ENCODE assay signal across 18 cellular contexts in the genomic region with DNA sequence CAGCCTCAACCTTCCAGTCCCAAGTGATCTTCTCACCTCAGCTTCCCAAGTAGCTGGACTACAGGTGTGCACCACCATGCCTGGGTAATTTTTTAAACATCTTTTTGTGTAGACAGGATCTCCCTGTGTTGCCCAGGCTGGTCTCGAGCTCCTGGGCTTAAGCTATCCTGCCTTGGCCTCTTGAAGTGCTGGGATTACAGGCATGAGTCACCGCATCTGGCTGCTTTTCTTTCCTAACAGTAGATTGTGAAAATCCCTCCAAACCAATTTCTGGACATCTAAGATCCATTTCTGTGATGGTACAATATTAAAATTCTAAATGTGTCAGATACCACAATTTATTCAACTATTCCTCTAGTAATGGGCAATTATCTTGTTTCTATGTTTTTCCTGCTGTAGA. TPM values are rescaled to one million over a fixed set of nuclear protein-coding genes. Genes with fewer than 3 reads are reported as not detected.
DNase-seq lines count a peak whose midpoint lies in the region; ATAC-seq and TF ChIP-seq lines count a peak whose summit lies in the region.
"Had no signal": no experiment of that assay in that cellular context is flagged by ENCODE, and none has a peak within 500 bp of the region (broad histone marks: within the 10 kb centered on the region; RNA-seq: fewer than 3 reads in every experiment).

No MANE protein-coding gene starts in this region.

- H3K27me3 Mint-ChIP-seq in activated naive CD8-positive, alpha-beta T cell: no peaks in the 10 kb centered on the region
- no peaks in the 10 kb centered on the region for H3K27me3 Mint-ChIP-seq in activated naive CD8-positive, alpha-beta T cell treated with anti-CD3 and anti-CD28 coated beads, Interleukin-2, amount 50 U/mL, for 24 hours
- no peaks in the 10 kb centered on the region for H3K27me3 Mint-ChIP-seq in activated CD8-positive, alpha-beta T cell treated with anti-CD3 and anti-CD28 coated beads, Interleukin-2, amount 10 ng/mL, durations not matched to agents 7 days and 5 days (ENCODE audit: low read depth)
- no peaks in the 10 kb centered on the region for H3K27me3 Mint-ChIP-seq in stimulated activated naive B cell treated with anti-CD40 and anti-IgM and Interleukin-4, amounts not matched to agents 10 μg/mL and 1 μg/mL and 100 μg/mL, for 72 hours
- H3K27me3 Mint-ChIP-seq: type B pancreatic cell had no signal

- no peaks in the 10 kb centered on the region for H3K9me3 Mint-ChIP-seq in activated naive CD8-positive, alpha-beta T cell (ENCODE audit: low read depth)
- H3K9me3 Mint-ChIP-seq in activated naive CD8-positive, alpha-beta T cell treated with anti-CD3 and anti-CD28 coated beads, Interleukin-2, amount 50 U/mL, for 24 hours: no peaks in the 10 kb centered on the region
- no peaks in the 10 kb centered on the region for H3K9me3 Mint-ChIP-seq in activated CD8-positive, alpha-beta T cell treated with anti-CD3 and anti-CD28 coated beads, Interleukin-2, amount 10 ng/mL, durations not matched to agents 7 days and 5 days (ENCODE audit: insufficient read depth)
- peaks cover 0 to 1% of the 10 kb centered on the region in 2 donors for H3K9me3 Mint-ChIP-seq in stimulated activated naive B cell treated with anti-CD40 and anti-IgM and Interleukin-4, amounts not matched to agents 10 μg/mL and 1 μg/mL and 100 μg/mL, for 72 hours
- H3K9me3 Mint-ChIP-seq: type B pancreatic cell had no signal

- H3K36me3 Mint-ChIP-seq in activated naive CD8-positive, alpha-beta T cell: peaks cover 13% of the 10 kb centered on the region
- H3K36me3 Mint-ChIP-seq in activated naive CD8-positive, alpha-beta T cell treated with anti-CD3 and anti-CD28 coated beads, Interleukin-2, amount 50 U/mL, for 24 hours (ENCODE audit: low read depth): peaks cover 28% of the 10 kb centered on the region
- peaks cover 27% of the 10 kb centered on the region for H3K36me3 Mint-ChIP-seq in activated CD8-positive, alpha-beta T cell treated with anti-CD3 and anti-CD28 coated beads, Interleukin-2, amount 10 ng/mL, durations not matched to agents 7 days and 5 days (ENCODE audit: low read depth)
- H3K36me3 Mint-ChIP-seq in stimulated activated naive B cell treated with anti-CD40 and anti-IgM and Interleukin-4, amounts not matched to agents 10 μg/mL and 1 μg/mL and 100 μg/mL, for 72 hours: peaks cover 29 to 37% of the 10 kb centered on the region in 2 donors

- no peak for DNase-seq in activated naive CD8-positive, alpha-beta T cell treated with anti-CD3 and anti-CD28 coated beads, Interleukin-2, amount 50 U/mL, for 24 hours
- no peak for DNase-seq in activated CD8-positive, alpha-beta T cell treated with anti-CD3 and anti-CD28 coated beads, Interleukin-2, amount 10 ng/mL, durations not matched to agents 7 days and 5 days
- peak; percentile 57 for DNase-seq in fibroblast of pulmonary artery (ENCODE audit: low read depth)
- no peak for DNase-seq in stimulated activated naive B cell treated with anti-CD40 and anti-IgM and Interleukin-4, amounts not matched to agents 10 μg/mL and 1 μg/mL and 100 μg/mL, for 72 hours
- no peak for DNase-seq in T-helper 2 cell
- DNase-seq in RPMI8226: no peak
- DNase-seq: ACHN; activated CD4-positive, alpha-beta T cell treated with anti-CD3 and anti-CD28 coated beads, Interleukin-2, amount 50 U/mL, for 48 hours; DMS79; esophagus squamous epithelium; NCI-H187; NCI-H69; psoas muscle; T1000 had no signal

- no peak for TF ChIP-seq CTCF in fibroblast of pulmonary artery (IDR thresholded peaks at IDR 0.05; ENCODE audit: low read length, missing control alignments)

- POLR2A ChIA-PET in activated CD8-positive, alpha-beta T cell treated with anti-CD3 and anti-CD28 coated beads, Interleukin-2, amount 10 ng/mL, durations not matched to agents 7 days and 5 days (lab: Charles Lee): no interaction called here

- H3K4me3 Mint-ChIP-seq in activated naive CD8-positive, alpha-beta T cell: peak overlapping the region; percentile 30
- no peak overlapping the region for H3K4me3 Mint-ChIP-seq in activated naive CD8-positive, alpha-beta T cell treated with anti-CD3 and anti-CD28 coated beads, Interleukin-2, amount 50 U/mL, for 24 hours
- H3K4me3 Mint-ChIP-seq in activated CD8-positive, alpha-beta T cell treated with anti-CD3 and anti-CD28 coated beads, Interleukin-2, amount 10 ng/mL, durations not matched to agents 7 days and 5 days: no peak overlapping the region
- H3K4me3 Mint-ChIP-seq in stimulated activated naive B cell treated with anti-CD40 and anti-IgM and Interleukin-4, amounts not matched to agents 10 μg/mL and 1 μg/mL and 100 μg/mL, for 72 hours: no peak overlapping the region
- H3K4me3 Mint-ChIP-seq: type B pancreatic cell had no signal

- no peak overlapping the region for H3K4me3 ChIP-seq in fibroblast of pulmonary artery (replicated peaks; ENCODE audit: low read depth, low read length)
- H3K4me3 ChIP-seq: esophagus squamous epithelium, GM12878, psoas muscle had no signal

- CTCF ChIA-PET in activated CD8-positive, alpha-beta T cell treated with anti-CD3 and anti-CD28 coated beads, Interleukin-2, amount 10 ng/mL, durations not matched to agents 7 days and 5 days (lab: Charles Lee): no interaction called here

- H3K27ac Mint-ChIP-seq in activated naive CD8-positive, alpha-beta T cell: no peak overlapping the region
- H3K27ac Mint-ChIP-seq in activated naive CD8-positive, alpha-beta T cell treated with anti-CD3 and anti-CD28 coated beads, Interleukin-2, amount 50 U/mL, for 24 hours: no peak overlapping the region
- H3K27ac Mint-ChIP-seq in activated CD8-positive, alpha-beta T cell treated with anti-CD3 and anti-CD28 coated beads, Interleukin-2, amount 10 ng/mL, durations not matched to agents 7 days and 5 days: peak overlapping the region; percentile 27
- peak overlapping the region; percentile 44 for H3K27ac Mint-ChIP-seq in stimulated activated naive B cell treated with anti-CD40 and anti-IgM and Interleukin-4, amounts not matched to agents 10 μg/mL and 1 μg/mL and 100 μg/mL, for 72 hours
- H3K27ac Mint-ChIP-seq: type B pancreatic cell had no signal

- no peak for ATAC-seq in activated naive CD8-positive, alpha-beta T cell treated with anti-CD3 and anti-CD28 coated beads, Interleukin-2, amount 50 U/mL, for 24 hours
- ATAC-seq in activated CD8-positive, alpha-beta T cell treated with anti-CD3 and anti-CD28 coated beads, Interleukin-2, amount 10 ng/mL, durations not matched to agents 7 days and 5 days: no peak
- ATAC-seq in stimulated activated naive B cell treated with anti-CD40 and anti-IgM and Interleukin-4, amounts not matched to agents 10 μg/mL and 1 μg/mL and 100 μg/mL, for 72 hours (replicated peaks): no peak
- no peak for ATAC-seq in GM19467 (IDR thresholded peaks at IDR 0.05; ENCODE audit: unreplicated experiment)
- ATAC-seq: GM12878 had no signal

- peaks cover 34% of the 10 kb centered on the region for H3K4me1 Mint-ChIP-seq in activated naive CD8-positive, alpha-beta T cell (ENCODE audit: low read depth)
- peaks cover 26% of the 10 kb centered on the region for H3K4me1 Mint-ChIP-seq in activated naive CD8-positive, alpha-beta T cell treated with anti-CD3 and anti-CD28 coated beads, Interleukin-2, amount 50 U/mL, for 24 hours
- H3K4me1 Mint-ChIP-seq in activated CD8-positive, alpha-beta T cell treated with anti-CD3 and anti-CD28 coated beads, Interleukin-2, amount 10 ng/mL, durations not matched to agents 7 days and 5 days (ENCODE audit: low read depth): peaks cover 23% of the 10 kb centered on the region
- H3K4me1 Mint-ChIP-seq in stimulated activated naive B cell treated with anti-CD40 and anti-IgM and Interleukin-4, amounts not matched to agents 10 μg/mL and 1 μg/mL and 100 μg/mL, for 72 hours: peaks cover 0 to 8% of the 10 kb centered on the region in 2 donors

RNA-seq across cellular contexts. Expression of gene RAB18, which starts 38.7 kb away (rescaled TPM):
- total RNA-seq in activated CD8-positive, alpha-beta T cell treated with anti-CD3 and anti-CD28 coated beads, Interleukin-2, amount 10 ng/mL, durations not matched to agents 7 days and 5 days: 10 to 100 TPM; 60.3 to 65.6 TPM

Comparison
In these comparisons a context has a peak if more than half of its experiments do, and no peak if none do; other contexts are left out.
1. H3K27ac Mint-ChIP-seq: peak in activated CD8-positive, alpha-beta T cell treated with anti-CD3 and anti-CD28 coated beads, Interleukin-2, amount 10 ng/mL, durations not matched to agents 7 days and 5 days (single experiment) and stimulated activated naive B cell treated with anti-CD40 and anti-IgM and Interleukin-4, amounts not matched to agents 10 μg/mL and 1 μg/mL and 100 μg/mL, for 72 hours (single experiment); none in activated naive CD8-positive, alpha-beta T cell (single experiment) and activated naive CD8-positive, alpha-beta T cell treated with anti-CD3 and anti-CD28 coated beads, Interleukin-2, amount 50 U/mL, for 24 hours (single experiment).